22 cellular contexts compared by ENCODE assay signal in the genomic region with DNA sequence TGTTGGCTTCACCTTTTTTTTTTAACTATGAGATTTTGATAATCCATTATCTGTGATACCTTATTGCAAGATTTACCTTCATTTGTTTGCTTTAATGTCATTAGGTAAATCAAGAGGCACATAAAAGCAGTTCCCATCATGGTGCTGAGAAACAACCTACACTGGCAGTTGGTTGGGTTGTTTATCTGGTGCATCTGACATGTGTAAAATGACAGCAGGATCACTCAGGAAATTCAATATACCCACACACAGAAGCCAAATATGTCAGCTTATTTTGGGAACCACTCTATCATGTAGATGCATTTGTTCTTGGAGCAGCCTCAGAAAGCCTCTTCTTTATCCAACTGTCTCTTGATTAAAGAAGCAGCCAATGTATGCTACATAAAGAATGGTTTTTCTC. TPM values are rescaled to one million over a fixed set of nuclear protein-coding genes. Genes with fewer than 3 reads are reported as not detected.
DNase-seq lines count a peak whose midpoint lies in the region; ATAC-seq and TF ChIP-seq lines count a peak whose summit lies in the region.
"Had no signal": no experiment of that assay in that cellular context is flagged by ENCODE, and none has a peak within 500 bp of the region (broad histone marks: within the 10 kb centered on the region; RNA-seq: fewer than 3 reads in every experiment).

No MANE protein-coding gene starts in this region.

- H3K36me3 ChIP-seq in KMS-11 (ENCODE audit: insufficient read depth) (no peaks in the 10 kb centered on the region), psoas muscle (ENCODE audit: insufficient read depth in 1 of 2, low read depth in 1 of 2) (no peaks in the 10 kb centered on the region)

- H3K4me3 Mint-ChIP-seq in activated CD8-positive, alpha-beta T cell treated with anti-CD3 and anti-CD28 coated beads, Interleukin-2, amount 10 ng/mL, durations not matched to agents 7 days and 5 days = no peak overlapping the region
- H3K4me3 Mint-ChIP-seq: CD4-positive, CD25-positive, alpha-beta regulatory T cell; IgD-negative memory B cell; T-cell had no signal

- H3K4me1 ChIP-seq in KMS-11 (ENCODE audit: low read depth, poor library complexity, severe bottlenecking) (peaks cover 17% of the 10 kb centered on the region), psoas muscle (peaks cover 20% of the 10 kb centered on the region)

- no peak overlapping the region for H3K27ac ChIP-seq in KMS-11
- peak overlapping the region; percentile 86 for H3K27ac ChIP-seq in psoas muscle

- TF ChIP-seq CTCF in KMS-11 (conservative IDR thresholded peaks at IDR 0.05; ENCODE audit: low read depth, low read length) (no peak), psoas muscle (IDR thresholded peaks at IDR 0.05) (no peak)

- H4K20me1 ChIP-seq in KMS-11 (ENCODE audit: insufficient read depth) = no peaks in the 10 kb centered on the region

- H3K27ac Mint-ChIP-seq in activated CD8-positive, alpha-beta T cell treated with anti-CD3 and anti-CD28 coated beads, Interleukin-2, amount 10 ng/mL, durations not matched to agents 7 days and 5 days = no peak overlapping the region
- H3K27ac Mint-ChIP-seq: CD4-positive, CD25-positive, alpha-beta regulatory T cell; IgD-negative memory B cell; T-cell had no signal

- DNase-seq in DMS 273 treated with DMSO at 0.1 percent for 48 hours (lab: John Stamatoyannopoulos, UW) = peak; percentile 41
- peak; percentile 24 for DNase-seq in NCI-H69 (lab: John Stamatoyannopoulos, UW)
- DNase-seq in psoas muscle = no peak
- DNase-seq in activated CD8-positive, alpha-beta T cell treated with anti-CD3 and anti-CD28 coated beads, Interleukin-2, amount 10 ng/mL, durations not matched to agents 7 days and 5 days = no peak
- no peak for DNase-seq in activated CD8-positive, alpha-beta memory T cell treated with anti-CD3 and anti-CD28 coated beads, Interleukin-2, amount 50 U/mL, for 48 hours
- no peak for DNase-seq in epidermal melanocyte (ENCODE audit: insufficient read length, low spot score)
- DNase-seq: CD4-positive, CD25-positive, alpha-beta regulatory T cell; COR-L47; Karpas-422; NCI-H187 treated with DMSO at 0.1 percent for 48 hours; NCI-H2107; NCI-H345; NK-92 treated with Interleukin-12 subunit alpha and Interleukin-12 subunit beta, amount 100 ng/mL, for 24 hours; SIG-M5; T-cell had no signal

- peak; percentile 90 to 97 (median 94) for ATAC-seq in psoas muscle
- ATAC-seq in activated CD8-positive, alpha-beta T cell treated with anti-CD3 and anti-CD28 coated beads, Interleukin-2, amount 10 ng/mL, durations not matched to agents 7 days and 5 days = no peak
- ATAC-seq: SK-N-SH treated with all-trans-retinoic acid at 6 μM for 48 hours, T-cell had no signal

- H2AFZ ChIP-seq in KMS-11 (ENCODE audit: low read depth) = no peak overlapping the region

- peak overlapping the region; percentile 12; the same call in 1 of the 2 replicates for H3K4me2 ChIP-seq in KMS-11

- POLR2A ChIA-PET in activated CD8-positive, alpha-beta T cell treated with anti-CD3 and anti-CD28 coated beads, Interleukin-2, amount 10 ng/mL, durations not matched to agents 7 days and 5 days (lab: Charles Lee) = no interaction called here

- H3K9me3 Mint-ChIP-seq in activated CD8-positive, alpha-beta T cell treated with anti-CD3 and anti-CD28 coated beads, Interleukin-2, amount 10 ng/mL, durations not matched to agents 7 days and 5 days (ENCODE audit: insufficient read depth) = no peaks in the 10 kb centered on the region
- H3K9me3 Mint-ChIP-seq: CD4-positive, CD25-positive, alpha-beta regulatory T cell had no signal

- no peaks in the 10 kb centered on the region for H3K79me2 ChIP-seq in KMS-11 (ENCODE audit: insufficient read depth, low read depth)

- peaks cover 2% of the 10 kb centered on the region for H3K27me3 Mint-ChIP-seq in activated CD8-positive, alpha-beta T cell treated with anti-CD3 and anti-CD28 coated beads, Interleukin-2, amount 10 ng/mL, durations not matched to agents 7 days and 5 days (ENCODE audit: low read depth)
- H3K27me3 Mint-ChIP-seq: IgD-negative memory B cell had no signal

- CTCF ChIA-PET in activated CD8-positive, alpha-beta T cell treated with anti-CD3 and anti-CD28 coated beads, Interleukin-2, amount 10 ng/mL, durations not matched to agents 7 days and 5 days (lab: Charles Lee) = no interaction called here

- no peaks in the 10 kb centered on the region for H3K27me3 ChIP-seq in KMS-11 (ENCODE audit: insufficient read depth, low read depth)
- H3K27me3 ChIP-seq in psoas muscle (ENCODE audit: insufficient read depth in 3 of 3, low read length in 2 of 3) = no peaks in the 10 kb centered on the region

- intact Hi-C loops in psoas muscle (cut with DNase I) = loop anchor here (5.0 to 10.0 kb wide), 3 partner anchors 33 to 128 kb away; no protein-coding TSS in a partner anchor

- H3K4me3 ChIP-seq in KMS-11 (IDR thresholded peaks at IDR 0.05; ENCODE audit: insufficient read depth, low read depth, low read length) (no peak overlapping the region), psoas muscle (peak overlapping the region; percentile 41)

- H3K9me3 ChIP-seq in psoas muscle = no peaks in the 10 kb centered on the region

- H3K4me1 Mint-ChIP-seq in activated CD8-positive, alpha-beta T cell treated with anti-CD3 and anti-CD28 coated beads, Interleukin-2, amount 10 ng/mL, durations not matched to agents 7 days and 5 days (ENCODE audit: low read depth) = no peaks in the 10 kb centered on the region
- H3K4me1 Mint-ChIP-seq: CD4-positive, CD25-positive, alpha-beta regulatory T cell; IgD-negative memory B cell; T-cell had no signal

- H3K9ac ChIP-seq in KMS-11 = no peak overlapping the region

- no peaks in the 10 kb centered on the region for H3K36me3 Mint-ChIP-seq in activated CD8-positive, alpha-beta T cell treated with anti-CD3 and anti-CD28 coated beads, Interleukin-2, amount 10 ng/mL, durations not matched to agents 7 days and 5 days (ENCODE audit: low read depth)
- H3K36me3 Mint-ChIP-seq: CD4-positive, CD25-positive, alpha-beta regulatory T cell; IgD-negative memory B cell; T-cell had no signal

RNA-seq across cellular contexts. Expression of a gene that starts 7.9 kb away (rescaled TPM):
- total RNA-seq in psoas muscle = 1 to 10 TPM in 1 of 4 donors, not detected in 3; 1.2 TPM
- under 1 TPM in 2 of 3 donors, not detected in 1; 0.12 to 0.19 TPM for polyA plus RNA-seq in psoas muscle
- not detected for total RNA-seq in activated CD8-positive, alpha-beta T cell treated with anti-CD3 and anti-CD28 coated beads, Interleukin-2, amount 10 ng/mL, durations not matched to agents 7 days and 5 days
- total RNA-seq: A673; CD4-positive, CD25-positive, alpha-beta regulatory T cell; H4; MCF 10A had no signal
- polyA plus RNA-seq: BJ, IgD-negative memory B cell had no signal

RNA-seq across cellular contexts. Expression of a gene that starts 46.5 kb away (rescaled TPM):
- under 1 TPM in 2 of 4 donors, not detected in 2; 0.61 to 0.69 TPM for total RNA-seq in psoas muscle
- under 1 TPM in 2 of 3 donors, not detected in 1; 0.06 to 0.40 TPM for polyA plus RNA-seq in psoas muscle
- not detected for total RNA-seq in activated CD8-positive, alpha-beta T cell treated with anti-CD3 and anti-CD28 coated beads, Interleukin-2, amount 10 ng/mL, durations not matched to agents 7 days and 5 days
- total RNA-seq: A673; CD4-positive, CD25-positive, alpha-beta regulatory T cell; H4; MCF 10A; T-cell had no signal
- polyA plus RNA-seq: BJ; CD4-positive, CD25-positive, alpha-beta regulatory T cell; IgD-negative memory B cell had no signal

Comparison
In these comparisons a context has a peak if more than half of its experiments do, and no peak if none do; other contexts are left out.
1. DNase-seq: peak in DMS 273 treated with DMSO at 0.1 percent for 48 hours (single experiment) and NCI-H69 (single experiment); none in psoas muscle (0 of 2), activated CD8-positive, alpha-beta T cell treated with anti-CD3 and anti-CD28 coated beads, Interleukin-2, amount 10 ng/mL, durations not matched to agents 7 days and 5 days (single experiment), activated CD8-positive, alpha-beta memory T cell treated with anti-CD3 and anti-CD28 coated beads, Interleukin-2, amount 50 U/mL, for 48 hours (single experiment) and epidermal melanocyte (single experiment).